ENCODE assay signal across 8 cellular contexts in the genomic region with DNA sequence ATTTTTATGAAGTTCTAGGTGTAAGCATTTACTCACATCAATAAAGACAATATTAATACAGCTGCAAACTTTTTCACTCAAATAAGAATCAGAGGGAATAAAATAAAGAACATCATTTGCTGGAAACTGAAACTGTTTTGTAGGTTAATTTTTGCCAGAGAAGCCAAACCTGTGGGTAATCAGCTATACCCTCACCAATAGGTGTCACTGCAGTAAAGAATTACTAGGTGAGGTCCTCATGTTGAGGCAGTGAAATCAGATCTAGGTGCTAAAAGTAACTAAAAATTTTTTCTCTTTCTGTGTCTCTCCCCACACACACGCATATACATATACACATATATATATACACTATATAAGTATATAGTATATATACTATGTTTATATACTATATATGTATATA.
DNase-seq lines count a peak whose midpoint lies in the region; ATAC-seq and TF ChIP-seq lines count a peak whose summit lies in the region.

No MANE protein-coding gene starts in this region.

- 62 to 88% (median 71%) methylated on average over 1 of the region's 1 CpG for WGBS in adrenal gland, 4 donors
- WGBS in sigmoid colon, 2 donors: 64% methylated on average over 1 of the region's 1 CpG

- H3K36me3 ChIP-seq in adrenal gland (replicated peaks in 1 of 2) (no peaks in the 10 kb centered on the region), sigmoid colon (no peaks in the 10 kb centered on the region)

- TF ChIP-seq CTCF in adrenal gland (IDR thresholded peaks at IDR 0.05): peak in 4 of 6 experiments; percentile 12 to 31 (median 23)
- TF ChIP-seq CTCF in sigmoid colon (IDR thresholded peaks at IDR 0.05): no peak

- H3K27me3 ChIP-seq in adrenal gland: no peaks in the 10 kb centered on the region
- no peaks in the 10 kb centered on the region for H3K27me3 ChIP-seq in sigmoid colon

- no peaks in the 10 kb centered on the region for H3K4me1 ChIP-seq in adrenal gland (replicated peaks in 1 of 2)
- H3K4me1 ChIP-seq in sigmoid colon: no peaks in the 10 kb centered on the region

- peak; percentile 2 for DNase-seq in AG08396 (ENCODE audit: low spot score)
- DNase-seq in adrenal gland: no peak
- DNase-seq in renal cortical epithelial cell (ENCODE audit: low read depth): peak; percentile 50
- no peak for DNase-seq in DMS114 treated with DMSO at 0.1 percent for 48 hours (lab: John Stamatoyannopoulos, UW; ENCODE audit: unreplicated experiment)
- no peak for DNase-seq in sigmoid colon
- no peak for DNase-seq in DMS79 treated with DMSO at 0.1 percent for 48 hours (lab: John Stamatoyannopoulos, UW)

- peak; percentile 59 for ATAC-seq in GM18520 (IDR thresholded peaks at IDR 0.05; ENCODE audit: unreplicated experiment)
- peak; percentile 63 for ATAC-seq in HG03196 (IDR thresholded peaks at IDR 0.05; ENCODE audit: unreplicated experiment)

- H3K4me3 ChIP-seq in adrenal gland (no peak overlapping the region), sigmoid colon (no peak overlapping the region)

- intact Hi-C loops in adrenal gland (cut with DNase I) (no loop called here), sigmoid colon (cut with DNase I) (no loop called here)

- no peaks in the 10 kb centered on the region for H3K9me3 ChIP-seq in adrenal gland (replicated peaks in 1 of 3)
- H3K9me3 ChIP-seq in sigmoid colon: no peaks in the 10 kb centered on the region

- TF ChIP-seq POLR2A in adrenal gland (IDR thresholded peaks at IDR 0.05) (no peak), sigmoid colon (IDR thresholded peaks at IDR 0.05) (no peak)

- H3K27ac ChIP-seq in adrenal gland: no peak overlapping the region
- H3K27ac ChIP-seq in sigmoid colon: no peak overlapping the region

- TF ChIP-seq EP300 in sigmoid colon (IDR thresholded peaks at IDR 0.05): no peak

Comparison
In these comparisons a context has a peak if more than half of its experiments do, and no peak if none do; other contexts are left out.
1. DNase-seq: peak in AG08396 (single experiment) and renal cortical epithelial cell (single experiment); none in adrenal gland (0 of 7), DMS114 treated with DMSO at 0.1 percent for 48 hours (single experiment), sigmoid colon (single experiment) and DMS79 treated with DMSO at 0.1 percent for 48 hours (single experiment).
2. CTCF ChIP-seq: peak in adrenal gland (4 of 6); none in sigmoid colon (0 of 4).